ENCODE assay signal across 11 cellular contexts in the genomic region with DNA sequence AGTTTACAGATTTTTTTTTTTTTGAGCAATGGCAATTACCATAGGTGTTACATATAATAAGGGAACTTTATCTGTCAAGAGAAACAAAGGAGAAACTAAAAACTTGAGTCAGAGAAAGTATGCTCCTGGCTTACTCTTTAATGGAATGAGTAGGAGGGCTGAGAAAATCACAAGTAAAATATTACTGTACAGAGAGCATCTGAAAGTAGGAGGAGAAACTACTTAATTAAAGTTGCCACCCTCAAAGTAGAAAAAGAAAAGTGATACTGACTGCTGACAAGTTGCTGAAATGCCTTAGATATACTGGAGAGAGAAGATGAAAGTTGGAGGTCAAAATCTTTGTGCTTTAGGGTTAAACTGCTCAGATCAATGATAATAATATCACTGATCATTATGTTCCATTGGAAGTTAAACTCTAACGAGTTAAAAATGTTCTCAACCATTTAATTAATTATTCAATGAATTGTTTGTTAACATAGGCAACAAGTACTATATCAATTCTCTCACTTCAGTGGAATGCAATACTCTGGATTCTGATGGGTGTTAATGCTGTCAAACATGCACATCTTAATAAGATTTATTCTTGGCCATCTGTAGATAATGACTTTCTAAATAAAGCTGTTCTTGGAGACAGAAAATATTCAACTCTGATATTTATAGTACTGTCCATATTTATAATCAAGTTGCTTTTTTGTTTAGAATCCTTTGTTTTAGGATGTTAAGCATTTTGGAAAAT.
DNase-seq lines count a peak whose midpoint lies in the region; ATAC-seq and TF ChIP-seq lines count a peak whose summit lies in the region.
"Had no signal": no experiment of that assay in that cellular context is flagged by ENCODE, and none has a peak within 500 bp of the region (broad histone marks: within the 10 kb centered on the region; RNA-seq: fewer than 3 reads in every experiment).

No MANE protein-coding gene starts in this region.

- H3K27ac Mint-ChIP-seq in natural killer cell treated with Interleukin-12 subunit alpha and Interleukin-12 subunit beta and Interleukin-15 and Interleukin-18, amount 100 ng/mL, for 72 hours = peak overlapping the region; percentile 35 to 62
- H3K27ac Mint-ChIP-seq in natural killer cell = no peak overlapping the region

- peaks cover 12 to 13% of the 10 kb centered on the region in 2 donors for H3K27me3 Mint-ChIP-seq in natural killer cell treated with Interleukin-12 subunit alpha and Interleukin-12 subunit beta and Interleukin-15 and Interleukin-18, amount 100 ng/mL, for 72 hours
- H3K27me3 Mint-ChIP-seq in natural killer cell (ENCODE audit: low read depth in 2 of 2) = peaks cover 9 to 14% of the 10 kb centered on the region in 2 donors

- H3K4me3 Mint-ChIP-seq in natural killer cell treated with Interleukin-12 subunit alpha and Interleukin-12 subunit beta and Interleukin-15 and Interleukin-18, amount 100 ng/mL, for 72 hours = peak overlapping the region; percentile 64
- no peak overlapping the region for H3K4me3 Mint-ChIP-seq in natural killer cell

- TF ChIP-seq CTCF in natural killer cell (IDR thresholded peaks at IDR 0.05) = no peak

- H3K36me3 Mint-ChIP-seq in natural killer cell treated with Interleukin-12 subunit alpha and Interleukin-12 subunit beta and Interleukin-15 and Interleukin-18, amount 100 ng/mL, for 72 hours = no peaks in the 10 kb centered on the region
- no peaks in the 10 kb centered on the region for H3K36me3 Mint-ChIP-seq in natural killer cell

- peaks cover 23 to 25% of the 10 kb centered on the region in 2 donors for H3K4me1 Mint-ChIP-seq in natural killer cell treated with Interleukin-12 subunit alpha and Interleukin-12 subunit beta and Interleukin-15 and Interleukin-18, amount 100 ng/mL, for 72 hours (ENCODE audit: low read depth in 2 of 2)
- peaks cover 4 to 5% of the 10 kb centered on the region in 2 donors for H3K4me1 Mint-ChIP-seq in natural killer cell

- intact Hi-C loops in natural killer cell (cut with micrococcal nuclease) = no loop called here

- peaks cover 2% of the 10 kb centered on the region for H3K9me3 Mint-ChIP-seq in natural killer cell treated with Interleukin-12 subunit alpha and Interleukin-12 subunit beta and Interleukin-15 and Interleukin-18, amount 100 ng/mL, for 72 hours
- H3K9me3 Mint-ChIP-seq in natural killer cell = no peaks in the 10 kb centered on the region

- DNase-seq in natural killer cell treated with Interleukin-12 subunit alpha and Interleukin-12 subunit beta and Interleukin-15 and Interleukin-18, amount 100 ng/mL, for 72 hours (ENCODE audit: low spot score) = no peak
- no peak for DNase-seq in natural killer cell
- DNase-seq in medulla oblongata (ENCODE audit: extremely low spot score) = no peak
- DNase-seq in cortex of kidney (lab: John Stamatoyannopoulos, UW) = no peak
- DNase-seq in NCI-H510A treated with DMSO at 0.1 percent for 48 hours (lab: John Stamatoyannopoulos, UW) = no peak
- no peak for DNase-seq in KG1 (lab: John Stamatoyannopoulos, UW)
- DNase-seq: effector memory CD4-positive, alpha-beta T cell; pancreas; Right ventricle myocardium superior had no signal

- ATAC-seq in natural killer cell treated with Interleukin-12 subunit alpha and Interleukin-12 subunit beta and Interleukin-15 and Interleukin-18, amount 100 ng/mL, for 72 hours = peak; percentile 85 to 88
- no peak for ATAC-seq in natural killer cell
- ATAC-seq in HG02678 (IDR thresholded peaks at IDR 0.05; ENCODE audit: unreplicated experiment) = peak; percentile 78
- peak; percentile 74 for ATAC-seq in HG03565 (IDR thresholded peaks at IDR 0.05; ENCODE audit: unreplicated experiment)
- ATAC-seq: pancreas had no signal

Comparison
In these comparisons a context has a peak if more than half of its experiments do, and no peak if none do; other contexts are left out.
1. ATAC-seq: peak in natural killer cell treated with Interleukin-12 subunit alpha and Interleukin-12 subunit beta and Interleukin-15 and Interleukin-18, amount 100 ng/mL, for 72 hours (2 of 2), HG02678 (single experiment) and HG03565 (single experiment); none in natural killer cell (0 of 3).
2. H3K27ac Mint-ChIP-seq: peak in natural killer cell treated with Interleukin-12 subunit alpha and Interleukin-12 subunit beta and Interleukin-15 and Interleukin-18, amount 100 ng/mL, for 72 hours (2 of 2); none in natural killer cell (0 of 2).